ENCODE assay signal across 8 cellular contexts in the genomic region with DNA sequence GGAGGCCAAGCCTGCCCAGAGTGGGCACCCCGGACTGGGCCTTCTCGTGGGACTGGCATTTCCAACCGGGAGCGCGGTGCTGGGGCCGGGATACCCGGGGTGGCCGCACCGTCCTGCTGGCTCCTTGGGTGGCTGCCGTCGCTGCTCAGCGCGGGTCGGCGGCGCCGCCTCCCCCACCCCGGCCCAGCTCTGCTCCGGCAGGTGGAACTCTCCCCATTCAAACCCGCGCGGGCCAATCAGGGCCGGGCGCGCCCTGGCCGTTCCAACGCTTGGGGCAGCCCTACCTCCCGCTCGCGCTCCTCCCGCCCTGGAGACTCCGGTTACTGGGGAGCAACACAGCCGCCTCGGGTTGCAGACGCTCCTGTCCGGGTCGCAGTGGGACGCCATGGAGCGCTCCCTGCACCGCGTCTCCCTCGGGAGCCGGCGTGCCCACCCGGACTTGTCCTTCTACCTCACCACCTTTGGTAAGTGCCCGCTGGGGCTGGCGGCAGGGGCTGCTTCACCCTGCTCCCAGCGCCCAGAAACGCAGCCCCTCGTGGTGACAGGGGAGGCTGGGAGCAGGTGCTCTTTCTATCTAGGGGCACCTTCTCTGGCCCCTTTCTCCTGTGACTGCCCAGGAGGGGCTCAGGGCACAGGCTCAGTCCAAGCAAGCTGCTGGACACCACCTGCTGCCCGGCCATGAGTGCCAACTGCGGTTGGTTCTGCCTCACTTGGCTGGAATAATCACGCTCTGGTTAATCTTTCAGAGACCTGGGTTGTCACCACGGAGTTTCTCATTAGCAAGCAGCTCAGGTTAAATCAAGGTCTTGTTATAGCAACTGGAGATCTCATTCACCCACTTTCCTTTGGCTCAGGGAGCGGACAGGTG. TPM values are rescaled to one million over a fixed set of nuclear protein-coding genes. Genes with fewer than 3 reads are reported as not detected.
A peak's percentile ranks its signal among the peaks of the same experiment; 100 is the strongest.
DNase-seq lines count a peak whose midpoint lies in the region; ATAC-seq and TF ChIP-seq lines count a peak whose summit lies in the region.

Gene RGS3 (plus strand): TSS at position 310 of the 868 bp plus-strand sequence. CDS start 76 bp downstream, at position 386.

- peaks cover 12% of the 10 kb centered on the region for H3K27me3 Mint-ChIP-seq in endothelial cell (ENCODE audit: unreplicated experiment)

- no peak within 1 kb of the TSS for H3K27ac Mint-ChIP-seq in endothelial cell (ENCODE audit: unreplicated experiment)

- no peaks in the 10 kb centered on the region for H3K9me3 ChIP-seq in PC-3 (ENCODE audit: low read length)
- H3K9me3 ChIP-seq in mononuclear cell (ENCODE audit: low read depth, low read length): no peaks in the 10 kb centered on the region

- H3K79me2 ChIP-seq in PC-3 (ENCODE audit: low read length): peaks cover 51% of the 10 kb centered on the region

- intact Hi-C loops in PC-3 (cut with micrococcal nuclease): no loop called here

- ATAC-seq in PC-3 (peak; percentile 94), HG03097 (IDR thresholded peaks at IDR 0.05; ENCODE audit: low FRiP score, unreplicated experiment) (no peak)
- ATAC-seq in activated CD4-positive, CD25-positive, alpha-beta regulatory T cell treated with anti-CD3 and anti-CD28 coated beads, Interleukin-2, amount 50 U/mL, for 24 hours: no peak

- H3K27me3 ChIP-seq in PC-3 (ENCODE audit: low read length) (no peaks in the 10 kb centered on the region), mononuclear cell (ENCODE audit: insufficient read depth, low read length) (no peaks in the 10 kb centered on the region)

- peaks cover 2% of the 10 kb centered on the region for H3K4me1 Mint-ChIP-seq in endothelial cell (ENCODE audit: unreplicated experiment)

- no peak within 1 kb of the TSS for H3K27ac ChIP-seq in PC-3 (ENCODE audit: low read length)

- no peaks in the 10 kb centered on the region for H3K9me3 Mint-ChIP-seq in endothelial cell (ENCODE audit: unreplicated experiment)

- peak within 1 kb of the TSS; percentile 70 for H3K9ac ChIP-seq in PC-3 (ENCODE audit: low read length)

- H3K36me3 Mint-ChIP-seq in endothelial cell (ENCODE audit: low read depth, unreplicated experiment): peaks cover 5% of the 10 kb centered on the region

- TSS peak; percentile 46 for BruUV-seq in PC-3 (replicated peaks; lab: Mats Ljungman, UMichigan)

- no peaks in the 10 kb centered on the region for H3F3A ChIP-seq in PC-3 (ENCODE audit: low read length, unreplicated experiment)

- H3K9me2 ChIP-seq in PC-3 (replicated peaks; ENCODE audit: low read length): no peaks in the 10 kb centered on the region

- peak within 1 kb of the TSS; percentile 37 for H3K4me3 Mint-ChIP-seq in endothelial cell (ENCODE audit: unreplicated experiment)

- H3K4me3 ChIP-seq in PC-3 (ENCODE audit: low read length) (peak within 1 kb of the TSS; percentile 88), mononuclear cell (ENCODE audit: low read length) (no peak within 1 kb of the TSS)

- no peak for DNase-seq in activated CD8-positive, alpha-beta memory T cell treated with anti-CD3 and anti-CD28 coated beads, Interleukin-2, amount 50 U/mL, for 4 hours
- peak; percentile 79 for DNase-seq in PC-3
- peak; percentile 43 for DNase-seq in endothelial cell (ENCODE audit: low spot score)
- DNase-seq in AML-193 (lab: John Stamatoyannopoulos, UW): no peak

- H3K36me3 ChIP-seq in PC-3 (ENCODE audit: low read depth, low read length): 0 out of 2 replicates have a peak, but pooled peaks cover 6% of the 10 kb centered on the region

- 0 out of 2 replicates have a peak, but pooled peaks cover 5% of the 10 kb centered on the region for H4K20me1 ChIP-seq in PC-3 (ENCODE audit: low read length)

- peak within 1 kb of the TSS; percentile 97 for H3K4me2 ChIP-seq in PC-3 (ENCODE audit: low read length)

- POLR2A ChIA-PET in activated CD8-positive, alpha-beta memory T cell treated with anti-CD3 and anti-CD28 coated beads for 36 hours (lab: Charles Lee): interaction anchor here (0.6 kb wide), 1 partner anchor 151 kb away, joined by 3 read pairs; no protein-coding TSS in a partner anchor
- POLR2A ChIA-PET in PC-3 (lab: Charles Lee; ENCODE audit: unreplicated experiment): no interaction called here

- CTCF ChIA-PET in activated CD8-positive, alpha-beta memory T cell treated with anti-CD3 and anti-CD28 coated beads for 36 hours (lab: Charles Lee): no interaction called here
- CTCF ChIA-PET in PC-3 (lab: Charles Lee): no interaction called here

- peaks cover 27% of the 10 kb centered on the region for H3K4me1 ChIP-seq in PC-3 (ENCODE audit: insufficient read depth, low read length)
- H3K4me1 ChIP-seq in mononuclear cell (ENCODE audit: insufficient read depth, low read length): no peaks in the 10 kb centered on the region

- H2AFZ ChIP-seq in PC-3 (ENCODE audit: low read length): peak within 1 kb of the TSS; percentile 96

- TF ChIP-seq CTCF in PC-3 (conservative IDR thresholded peaks at IDR 0.05; ENCODE audit: low read depth, low read length) (no peak), endothelial cell (IDR thresholded peaks at IDR 0.05; ENCODE audit: unreplicated experiment) (no peak)

RNA-seq across cellular contexts. Expression of gene RGS3, which starts in this region (rescaled TPM):
- 100 to 1,000 TPM; 116 to 122 TPM for total RNA-seq in activated CD8-positive, alpha-beta memory T cell treated with anti-CD3 and anti-CD28 coated beads for 36 hours
- total RNA-seq in PC-3 (2014; rRNA removed) (26.3 and 30.8 TPM in 2 replicates), endothelial cell (ENCODE audit: unreplicated experiment) (474 TPM), mononuclear cell (15.4 TPM)

Comparison
In these comparisons a context has a peak if more than half of its experiments do, and no peak if none do; other contexts are left out.
1. DNase-seq: peak in PC-3 (single experiment) and endothelial cell (single experiment); none in activated CD8-positive, alpha-beta memory T cell treated with anti-CD3 and anti-CD28 coated beads, Interleukin-2, amount 50 U/mL, for 4 hours (single experiment) and AML-193 (0 of 2).